ENCODE assay signal across 11 cellular contexts in the genomic region with DNA sequence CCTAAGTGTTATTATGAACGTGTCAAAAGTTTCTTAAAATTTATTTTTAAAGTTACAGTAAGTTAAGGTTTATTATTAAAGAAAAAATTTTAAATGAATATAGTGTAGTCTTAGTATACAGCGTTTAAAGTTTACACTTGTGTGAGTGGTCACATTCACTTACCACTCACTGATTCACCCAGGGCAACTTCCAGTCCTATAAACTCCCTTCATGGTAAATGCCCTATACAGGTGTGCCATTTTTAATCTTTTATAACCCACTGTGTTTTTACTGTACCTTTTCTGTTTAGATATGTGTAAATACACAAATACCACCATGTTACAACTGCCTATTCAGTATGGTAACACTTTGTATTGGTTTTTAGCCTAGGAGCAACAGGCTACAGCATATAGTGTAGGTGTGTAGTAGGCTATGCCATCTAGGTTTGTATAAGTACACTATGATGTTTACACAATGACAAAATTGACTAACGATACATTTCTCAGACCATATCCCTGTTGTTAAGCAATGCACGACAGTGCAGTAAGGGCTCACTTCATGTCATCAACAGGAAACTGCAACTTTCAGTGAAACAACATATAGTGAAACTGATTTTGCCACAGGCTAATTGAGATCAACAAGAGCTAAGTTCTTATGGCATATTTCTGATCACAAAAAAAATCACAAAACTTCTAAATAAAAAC.
A peak's percentile ranks its signal among the peaks of the same experiment; 100 is the strongest.
DNase-seq lines count a peak whose midpoint lies in the region; ATAC-seq, FAIRE-seq and TF ChIP-seq lines count a peak whose summit lies in the region.
"Had no signal": no experiment of that assay in that cellular context is flagged by ENCODE, and none has a peak within 500 bp of the region (broad histone marks: within the 10 kb centered on the region; RNA-seq: fewer than 3 reads in every experiment).

No MANE protein-coding gene starts in this region.

- no peaks in the 10 kb centered on the region for H3K9me3 Mint-ChIP-seq in activated naive CD4-positive, alpha-beta T cell treated with anti-CD3 and anti-CD28 coated beads for 36 hours

- H3K27me3 Mint-ChIP-seq in activated naive CD4-positive, alpha-beta T cell treated with anti-CD3 and anti-CD28 coated beads for 36 hours (ENCODE audit: low read depth): no peaks in the 10 kb centered on the region

- peaks cover 6% of the 10 kb centered on the region for H3K4me1 ChIP-seq in mucosa of descending colon (ENCODE audit: low read depth)

- H3K4me3 ChIP-seq in mucosa of descending colon: no peak overlapping the region
- H3K4me3 ChIP-seq: HAP-1 had no signal

- H3K4me3 Mint-ChIP-seq in activated naive CD4-positive, alpha-beta T cell treated with anti-CD3 and anti-CD28 coated beads for 36 hours: no peak overlapping the region

- intact Hi-C loops in mucosa of descending colon (cut with DNase I, micrococcal nuclease): loop anchor here in 1 of 2 donors (10.0 kb wide), 1 partner anchor 218 kb away; no protein-coding TSS in a partner anchor
- intact Hi-C loops in activated naive CD4-positive, alpha-beta T cell treated with anti-CD3 and anti-CD28 coated beads for 36 hours (cut with micrococcal nuclease): loop anchor here (5.0 kb wide), 1 partner anchor 615 kb away; the partner anchor contains the start of gene PLXNC1

- H3K9me3 ChIP-seq in mucosa of descending colon: no peaks in the 10 kb centered on the region
- H3K9me3 ChIP-seq: HAP-1 had no signal

- FAIRE-seq in HTR-8/SVneo (lab: Jason Lieb, UNC): peak; percentile 9
- FAIRE-seq in D721Med (lab: Jason Lieb, UNC): no peak

- no peaks in the 10 kb centered on the region for H3K36me3 ChIP-seq in mucosa of descending colon (ENCODE audit: low read depth)
- H3K36me3 ChIP-seq: HAP-1 had no signal

- peak; percentile 71 for ATAC-seq in GM18868 (IDR thresholded peaks at IDR 0.05; ENCODE audit: unreplicated experiment)
- ATAC-seq in GM21786 (IDR thresholded peaks at IDR 0.05; ENCODE audit: unreplicated experiment): peak; percentile 76
- ATAC-seq in mucosa of descending colon: peak; percentile 88

- TF ChIP-seq CTCF in mucosa of descending colon (IDR thresholded peaks at IDR 0.05) (no peak), D721Med (IDR thresholded peaks at IDR 0.05; ENCODE audit: insufficient read depth, missing control alignments) (no peak)

- H3K27ac Mint-ChIP-seq in activated naive CD4-positive, alpha-beta T cell treated with anti-CD3 and anti-CD28 coated beads for 36 hours: no peak overlapping the region

- no peaks in the 10 kb centered on the region for H3K36me3 Mint-ChIP-seq in activated naive CD4-positive, alpha-beta T cell treated with anti-CD3 and anti-CD28 coated beads for 36 hours (ENCODE audit: low read depth)

- H3K4me1 Mint-ChIP-seq in activated naive CD4-positive, alpha-beta T cell treated with anti-CD3 and anti-CD28 coated beads for 36 hours (ENCODE audit: low read depth): peaks cover 2% of the 10 kb centered on the region

- CTCF ChIA-PET in activated naive CD4-positive, alpha-beta T cell treated with anti-CD3 and anti-CD28 coated beads for 36 hours (lab: Charles Lee): interaction anchor here (0.5 to 2.7 kb wide), 7 partner anchors 10 to 326 kb away, joined by 3 to 13 read pairs (median 3); no protein-coding TSS in a partner anchor

- DNase-seq in HTR-8/SVneo (ENCODE audit: insufficient read length, low spot score) (no peak), mucosa of descending colon (no peak), D721Med (ENCODE audit: insufficient read length, low spot score) (no peak), putamen (ENCODE audit: low spot score) (no peak)
- no peak for DNase-seq in activated naive CD4-positive, alpha-beta T cell treated with anti-CD3 and anti-CD28 coated beads for 36 hours
- DNase-seq in activated CD8-positive, alpha-beta memory T cell treated with anti-CD3 and anti-CD28 coated beads, Interleukin-2, amount 50 U/mL, for 48 hours: no peak
- DNase-seq: SHP77 treated with DMSO at 0.1 percent for 48 hours; stimulated activated CD4-positive, alpha-beta T cell treated with anti-CD3 and anti-CD28 coated beads, Interleukin-2, amount 100 ng/mL, for 24 hours had no signal
